In the genomic region with DNA sequence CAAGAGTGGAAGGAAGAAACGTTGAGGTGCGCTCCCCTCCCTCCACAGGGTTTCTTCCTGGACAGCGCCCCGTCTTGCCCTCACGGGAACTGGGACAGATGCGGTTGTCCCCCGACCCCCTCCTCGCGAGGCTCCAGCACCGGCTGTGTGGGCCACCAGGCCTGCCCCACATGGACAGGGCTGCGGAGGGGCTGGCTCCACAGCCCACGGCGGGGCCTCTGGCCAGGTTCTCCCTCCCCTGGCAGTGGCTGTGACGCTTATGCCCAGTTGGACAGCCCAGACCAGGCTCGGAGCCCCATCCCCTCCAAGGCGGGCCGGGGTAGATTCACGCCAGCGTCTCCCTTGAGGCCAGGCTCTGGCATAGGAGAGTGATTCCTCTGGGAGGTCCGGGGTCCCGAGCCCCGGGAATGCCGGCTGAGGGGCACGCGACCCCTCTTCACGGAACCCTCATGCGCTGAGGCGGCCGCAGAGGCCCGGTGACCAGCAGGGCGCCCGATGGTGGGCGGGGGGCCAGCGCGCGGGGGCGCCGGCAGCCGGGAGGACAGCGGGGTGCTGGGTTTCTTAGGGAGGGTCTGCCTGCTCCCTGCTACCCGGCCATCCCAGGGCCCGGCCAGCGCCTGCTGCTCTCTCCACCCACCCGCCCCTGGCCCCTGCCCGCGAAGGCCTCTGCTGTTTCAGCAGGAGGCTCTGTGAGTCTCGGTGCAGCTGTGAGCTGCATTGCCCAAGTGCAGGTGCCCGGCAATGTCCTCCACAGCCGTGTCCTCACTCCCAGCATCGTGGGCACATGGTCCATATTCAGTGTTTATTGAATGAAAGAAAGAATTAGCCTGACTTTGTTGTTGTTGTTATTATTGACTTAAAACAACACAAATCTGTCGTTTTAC, we compare ENCODE assay signal across 22 cellular contexts.
"Had no signal": no experiment of that assay in that cellular context is flagged by ENCODE, and none has a peak within 500 bp of the region (broad histone marks: within the 10 kb centered on the region; RNA-seq: fewer than 3 reads in every experiment).

No MANE protein-coding gene starts in this region.

- ATAC-seq: left colon, lower lobe of right lung had no signal

- H3K36me3 ChIP-seq: cardiac muscle cell, lower lobe of right lung, prostate gland, spleen, tibial nerve had no signal

- H3K27me3 ChIP-seq: cardiac muscle cell, tibial nerve had no signal

- DNase-seq: activated CD4-positive, alpha-beta T cell treated with anti-CD3 and anti-CD28 coated beads for 1 hour; activated CD8-positive, alpha-beta memory T cell treated with anti-CD3 and anti-CD28 coated beads, Interleukin-2, amount 50 U/mL, for 48 hours; activated naive CD4-positive, alpha-beta T cell treated with anti-CD3 and anti-CD28 coated beads, Interleukin-2, amount 10 ng/mL, durations not matched to agents 7 days and 5 days; activated T-cell treated with anti-CD3 and anti-CD28 coated beads, Interleukin-2, amount 50 U/mL, for 48 hours; amygdala; dermis blood vessel endothelial cell; effector CD8-positive, alpha-beta T cell; erythroblast; foreskin melanocyte; glutamatergic neuron; hippocampal formation; left colon; lower lobe of right lung; mesendoderm; naive B cell; spleen; stimulated activated CD4-positive, alpha-beta T cell treated with anti-CD3 and anti-CD28 coated beads, Interleukin-4, amount 100 ng/mL, for 24 hours; stimulated activated naive CD4-positive, alpha-beta T cell treated with Interleukin-2 at 50 U/mL for 16 hours; T-helper 9 cell had no signal

- H3K9me3 ChIP-seq: lower lobe of right lung, prostate gland, spleen, tibial nerve had no signal

- H3K4me3 ChIP-seq: cardiac muscle cell, lower lobe of right lung, prostate gland, spleen, tibial nerve had no signal

- H3K27ac ChIP-seq: cardiac muscle cell, lower lobe of right lung, prostate gland, spleen, tibial nerve had no signal
